8 cellular contexts compared by ENCODE assay signal in the genomic region with DNA sequence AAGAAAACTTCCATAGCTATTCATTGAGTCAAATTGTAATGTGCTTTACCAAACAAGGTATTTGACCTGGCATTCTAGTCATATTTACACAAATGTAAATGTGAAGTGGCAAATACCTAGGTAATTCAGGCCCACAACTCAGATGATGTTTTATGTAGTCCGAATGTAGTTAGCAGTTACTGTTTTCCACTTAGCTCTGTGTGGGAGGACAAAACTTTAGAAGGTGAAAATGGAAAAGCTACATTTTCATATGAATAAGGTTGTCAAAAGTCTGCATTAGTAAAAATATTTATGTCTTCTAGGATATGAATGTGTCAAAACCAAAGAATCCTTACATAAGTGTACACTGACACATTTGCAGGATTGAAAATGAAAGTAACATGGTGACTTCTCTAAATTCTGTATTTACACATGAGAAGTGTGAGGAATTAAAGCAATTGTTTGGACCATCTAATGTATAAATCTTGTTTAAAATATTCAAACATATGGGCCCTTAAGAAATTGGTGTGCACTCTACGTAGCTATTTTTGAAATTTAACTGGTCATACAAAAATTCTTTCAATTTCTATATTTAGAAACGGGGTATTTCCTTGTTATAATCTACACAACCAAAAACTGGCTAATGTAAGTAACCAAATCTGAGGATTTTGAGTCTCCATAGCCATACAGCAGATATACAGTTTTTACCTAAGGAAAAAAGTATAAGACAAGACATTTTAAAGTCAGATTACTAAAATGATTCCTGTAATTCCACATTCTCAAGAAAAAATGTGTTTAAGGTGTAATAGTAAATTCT. TPM values are rescaled to one million over a fixed set of nuclear protein-coding genes. Genes with fewer than 3 reads are reported as not detected.
A peak's percentile ranks its signal among the peaks of the same experiment; 100 is the strongest.
DNase-seq lines count a peak whose midpoint lies in the region; ATAC-seq and TF ChIP-seq lines count a peak whose summit lies in the region.

No MANE protein-coding gene starts in this region.

- peak overlapping the region; percentile 76 to 99 (median 90) for H3K4me3 ChIP-seq in BLaER1 treated with 17β-estradiol and CSF1 and Interleukin-3, amounts not matched to agents 10 nM and 100 nM
- H3K4me3 ChIP-seq in HEK293 (ENCODE audit: low read depth, low read length) (peak overlapping the region; percentile 67), SU-DHL-6 (ENCODE audit: insufficient read depth, low read length, poor library complexity, severe bottlenecking) (peak overlapping the region; percentile 60), sigmoid colon (peak overlapping the region; percentile 3 to 77 (median 40))

- no peak for TF ChIP-seq EP300 in sigmoid colon (IDR thresholded peaks at IDR 0.05)

- POLR2A ChIA-PET in HEK293 (lab: Yijun Ruan, JAX) = interaction anchor here (0.6 to 5.4 kb wide), 4 partner anchors 9 to 149 kb away, joined by 3 to 52 read pairs (median 4); no protein-coding TSS in a partner anchor

- peaks cover 29% of the 10 kb centered on the region; the same call in 1 of the 2 replicates for H3F3A ChIP-seq in SU-DHL-6 (ENCODE audit: insufficient read depth)

- TF ChIP-seq POLR2A in erythroblast (IDR thresholded peaks at IDR 0.05; ENCODE audit: low read length) = peak; percentile 20
- no peak for TF ChIP-seq POLR2A in sigmoid colon (IDR thresholded peaks at IDR 0.05)

- intact Hi-C loops in sigmoid colon (cut with DNase I) = no loop called here

- H3K27me3 ChIP-seq in BLaER1 treated with 17β-estradiol and CSF1 and Interleukin-3, amounts not matched to agents 10 nM and 100 nM = no peaks in the 10 kb centered on the region
- H3K27me3 ChIP-seq in SU-DHL-6 (ENCODE audit: low read length) = no peaks in the 10 kb centered on the region
- no peaks in the 10 kb centered on the region for H3K27me3 ChIP-seq in sigmoid colon

- CTCF ChIA-PET in HEK293 (lab: Yijun Ruan, JAX) = interaction anchor here (0.7 to 7.4 kb wide), 5 partner anchors 14 to 1555 kb away, joined by 3 to 51 read pairs (median 3); no protein-coding TSS in a partner anchor

- peak overlapping the region; percentile 95 to 100 (median 99); a peak in 21 of 22 replicates for H3K27ac ChIP-seq in BLaER1 treated with 17β-estradiol and CSF1 and Interleukin-3, amounts not matched to agents 10 nM and 100 nM
- H3K27ac ChIP-seq in HEK293 (ENCODE audit: extremely low read depth, low read depth, low read length) (peak overlapping the region; percentile 100), SU-DHL-6 (ENCODE audit: low read depth, low read length) (peak overlapping the region; percentile 97), sigmoid colon (peak overlapping the region; percentile 98 to 100 (median 99))

- H3K9ac ChIP-seq in BLaER1 treated with 17β-estradiol and CSF1 and Interleukin-3, amounts not matched to agents 10 nM and 100 nM = peak overlapping the region; percentile 92 to 99 (median 97)
- peak overlapping the region; percentile 91 for H3K9ac ChIP-seq in SU-DHL-6 (ENCODE audit: low read length)

- peaks cover 26 to 44% (median 36%) of the 10 kb centered on the region in 11 experiments; a peak in 20 of 22 replicates for H3K36me3 ChIP-seq in BLaER1 treated with 17β-estradiol and CSF1 and Interleukin-3, amounts not matched to agents 10 nM and 100 nM
- peaks cover 11 to 32% of the 10 kb centered on the region in 2 experiments for H3K36me3 ChIP-seq in HEK293 (ENCODE audit: control insufficient read depth in 2 of 2, insufficient read depth in 1 of 2, low read length in 2 of 2)
- peaks cover 17% of the 10 kb centered on the region; the same call in 1 of the 2 replicates for H3K36me3 ChIP-seq in SU-DHL-6 (ENCODE audit: low read length)
- peaks cover 0 to 36% (median 2%) of the 10 kb centered on the region in 4 donors for H3K36me3 ChIP-seq in sigmoid colon

- TF ChIP-seq CTCF in HEK293 (tag by site-specific recombination; IDR thresholded peaks at IDR 0.05) (no peak), SU-DHL-6 (IDR thresholded peaks at IDR 0.05; ENCODE audit: insufficient read depth, low read length, poor library complexity, severe bottlenecking) (no peak), sigmoid colon (IDR thresholded peaks at IDR 0.05) (no peak)

- ATAC-seq in GM19463 (IDR thresholded peaks at IDR 0.05; ENCODE audit: unreplicated experiment) (no peak), GM21360 (IDR thresholded peaks at IDR 0.05; ENCODE audit: unreplicated experiment) (no peak)

- peaks cover 9 to 48% (median 21%) of the 10 kb centered on the region in 11 experiments; a peak in 14 of 22 replicates for H4K20me1 ChIP-seq in BLaER1 treated with 17β-estradiol and CSF1 and Interleukin-3, amounts not matched to agents 10 nM and 100 nM
- H4K20me1 ChIP-seq in SU-DHL-6 (ENCODE audit: low read depth, low read length) = peaks cover 4% of the 10 kb centered on the region; the same call in 1 of the 2 replicates

- H3K4me1 ChIP-seq in BLaER1 treated with 17β-estradiol and CSF1 and Interleukin-3, amounts not matched to agents 10 nM and 100 nM = peaks cover 26 to 45% (median 31%) of the 10 kb centered on the region in 10 experiments
- H3K4me1 ChIP-seq in HEK293 (ENCODE audit: control insufficient read depth, insufficient read depth, low read length) = peaks cover 23% of the 10 kb centered on the region
- peaks cover 0 to 50% (median 40%) of the 10 kb centered on the region in 4 donors for H3K4me1 ChIP-seq in sigmoid colon

- no peaks in the 10 kb centered on the region for H3K9me3 ChIP-seq in BLaER1 treated with 17β-estradiol and CSF1 and Interleukin-3, amounts not matched to agents 10 nM and 100 nM (replicated peaks in 1 of 11)
- H3K9me3 ChIP-seq in HEK293 (ENCODE audit: control insufficient read depth, insufficient read depth, low read depth, low read length) (no peaks in the 10 kb centered on the region), SU-DHL-6 (ENCODE audit: insufficient read depth, low read length) (no peaks in the 10 kb centered on the region), sigmoid colon (no peaks in the 10 kb centered on the region)

- 4 to 6% methylated on average over 3 of the region's 3 CpGs for WGBS in sigmoid colon, 2 donors

- peak overlapping the region; percentile 88 to 100 (median 97) for H3K4me2 ChIP-seq in BLaER1 treated with 17β-estradiol and CSF1 and Interleukin-3, amounts not matched to agents 10 nM and 100 nM
- peak overlapping the region; percentile 93 for H3K4me2 ChIP-seq in SU-DHL-6 (ENCODE audit: low read depth, low read length, poor library complexity, severe bottlenecking)

- DNase-seq in erythroblast (lab: John Stamatoyannopoulos, UW) = peak; percentile 63 to 68
- no peak for DNase-seq in sigmoid colon
- DNase-seq in NCI-H1048 (lab: John Stamatoyannopoulos, UW) = no peak

- no peaks in the 10 kb centered on the region for H3K9me2 ChIP-seq in SU-DHL-6 (replicated peaks; ENCODE audit: insufficient read depth, low read length)

- no peak overlapping the region for H2AFZ ChIP-seq in SU-DHL-6 (ENCODE audit: low read depth, low read length, severe bottlenecking)

- peaks cover 34% of the 10 kb centered on the region for H3K79me2 ChIP-seq in SU-DHL-6 (ENCODE audit: insufficient read depth, low read length)

TF ChIP-seq in HEK293, 187 proteins besides CTCF, POLR2A, EP300 and RAD21 (continues in another document):
- TF ChIP-seq ZNF791 (tag by site-specific recombination; IDR thresholded peaks at IDR 0.05) (no peak), YY2 (tag by site-specific recombination; IDR thresholded peaks at IDR 0.05) (no peak), KLF10 (tag by site-specific recombination; IDR thresholded peaks at IDR 0.05) (0 out of 2 replicates have a peak, but pooled peaks have one; percentile 9), ZNF292 (tag by site-specific recombination; IDR thresholded peaks at IDR 0.05; ENCODE audit: borderline replicate concordance, low read depth) (no peak), REPIN1 (tag by site-specific recombination; IDR thresholded peaks at IDR 0.05; ENCODE audit: low read depth) (no peak), ZNF623 (tag by site-specific recombination; IDR thresholded peaks at IDR 0.05) (no peak), KLF1 (tag by site-specific recombination; IDR thresholded peaks at IDR 0.05) (no peak), ZNF792 (tag by site-specific recombination; IDR thresholded peaks at IDR 0.05) (no peak), ZNF610 (tag by site-specific recombination; IDR thresholded peaks at IDR 0.05; ENCODE audit: borderline replicate concordance) (no peak), ZNF214 (tag by site-specific recombination; IDR thresholded peaks at IDR 0.05; ENCODE audit: borderline replicate concordance) (no peak), ZNF133 (tag by site-specific recombination; IDR thresholded peaks at IDR 0.05) (no peak), ZBTB21 (tag by site-specific recombination; IDR thresholded peaks at IDR 0.05) (no peak), ZNF555 (tag by site-specific recombination; conservative IDR thresholded peaks at IDR 0.05) (no peak)
- TF ChIP-seq, protein P1, sequence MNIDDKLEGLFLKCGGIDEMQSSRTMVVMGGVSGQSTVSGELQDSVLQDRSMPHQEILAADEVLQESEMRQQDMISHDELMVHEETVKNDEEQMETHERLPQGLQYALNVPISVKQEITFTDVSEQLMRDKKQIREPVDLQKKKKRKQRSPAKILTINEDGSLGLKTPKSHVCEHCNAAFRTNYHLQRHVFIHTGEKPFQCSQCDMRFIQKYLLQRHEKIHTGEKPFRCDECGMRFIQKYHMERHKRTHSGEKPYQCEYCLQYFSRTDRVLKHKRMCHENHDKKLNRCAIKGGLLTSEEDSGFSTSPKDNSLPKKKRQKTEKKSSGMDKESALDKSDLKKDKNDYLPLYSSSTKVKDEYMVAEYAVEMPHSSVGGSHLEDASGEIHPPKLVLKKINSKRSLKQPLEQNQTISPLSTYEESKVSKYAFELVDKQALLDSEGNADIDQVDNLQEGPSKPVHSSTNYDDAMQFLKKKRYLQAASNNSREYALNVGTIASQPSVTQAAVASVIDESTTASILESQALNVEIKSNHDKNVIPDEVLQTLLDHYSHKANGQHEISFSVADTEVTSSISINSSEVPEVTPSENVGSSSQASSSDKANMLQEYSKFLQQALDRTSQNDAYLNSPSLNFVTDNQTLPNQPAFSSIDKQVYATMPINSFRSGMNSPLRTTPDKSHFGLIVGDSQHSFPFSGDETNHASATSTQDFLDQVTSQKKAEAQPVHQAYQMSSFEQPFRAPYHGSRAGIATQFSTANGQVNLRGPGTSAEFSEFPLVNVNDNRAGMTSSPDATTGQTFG (tag by site-specific recombination; IDR thresholded peaks at IDR 0.05; ENCODE audit: borderline replicate concordance) = no peak

RNA-seq across cellular contexts. Expression of a gene that starts 5.4 kb away (rescaled TPM):
- total RNA-seq in sigmoid colon = 100 to 1,000 TPM in 1 of 4 donors, 10 to 100 TPM in 3; 52.5 to 106 (median 81.3) TPM
- 10 to 100 TPM; 36.8 to 47.1 (median 43.8) TPM for polyA plus RNA-seq in sigmoid colon

RNA-seq across cellular contexts. Expression of a gene that starts 26.6 kb away (rescaled TPM):
- total RNA-seq in sigmoid colon = under 1 TPM in 1 of 4 donors, not detected in 3; 0.36 TPM
- under 1 TPM in 1 of 3 donors, not detected in 2; 0.98 TPM for polyA plus RNA-seq in sigmoid colon

Comparison
In these comparisons a context has a peak if more than half of its experiments do, and no peak if none do; other contexts are left out.
1. H3K4me3 ChIP-seq: peak in every context shown above with its lines; median percentile 90 in BLaER1 treated with 17β-estradiol and CSF1 and Interleukin-3, amounts not matched to agents 10 nM and 100 nM; 67 in HEK293; 60 in SU-DHL-6; 40 in sigmoid colon.
2. DNase-seq: peak in erythroblast (2 of 2); none in sigmoid colon (single experiment) and NCI-H1048 (single experiment).
3. Peak in every context shown above with its lines, with median percentiles within 50 percentile points of each other: H3K27ac ChIP-seq.